In genomic region chr2:220946552-220946951, GRCh38 we compare ENCODE assay signal across 21 cellular contexts.
A peak's percentile ranks its signal among the peaks of the same experiment; 100 is the strongest.
DNase-seq lines count a peak whose midpoint lies in the region; ATAC-seq, FAIRE-seq and TF ChIP-seq lines count a peak whose summit lies in the region.
"Had no signal": no experiment of that assay in that cellular context is flagged by ENCODE, and none has a peak within 500 bp of the region (broad histone marks: within the 10 kb centered on the region; RNA-seq: fewer than 3 reads in every experiment).

No MANE protein-coding gene starts in this region.

- no peak for TF ChIP-seq POLR2A in IMR-90 (IDR thresholded peaks at IDR 0.05; ENCODE audit: low read depth, low read length)

- H3K56ac ChIP-seq in IMR-90 (ENCODE audit: extremely low read depth, insufficient read depth, low read length), result no peak overlapping the region

- no peaks in the 10 kb centered on the region for H3K79me2 ChIP-seq in keratinocyte (ENCODE audit: control insufficient read depth, insufficient read depth, low read length)

- intact Hi-C loops in IMR-90 (cut with micrococcal nuclease), result loop anchor here (5.0 kb wide), 1 partner anchor 626 kb away; the partner anchor contains the start of gene EPHA4
- intact Hi-C loops in aorta (cut with DNase I), result no loop called here

- in situ Hi-C loops in Caki2 (cut with HindIII; ENCODE audit: low pct_unique_long_range_greater_than_20kb, low sequenced_read_pairs), result no loop called here
- in situ Hi-C loops in IMR-90 (cut with MboI; ENCODE audit: low sequenced_read_pairs), result no loop called here
- in situ Hi-C loops in brain microvascular endothelial cell (cut with HindIII; ENCODE audit: low pct_ligation_motif_present, low sequenced_read_pairs), result no loop called here

- no peak overlapping the region for H2BK5ac ChIP-seq in IMR-90 (ENCODE audit: low read depth, low read length, poor library complexity, severe bottlenecking)

- no peak overlapping the region for H3K4ac ChIP-seq in IMR-90 (ENCODE audit: low read depth, low read length)

- no peak overlapping the region for H2AK9ac ChIP-seq in IMR-90 (replicated peaks; ENCODE audit: low read depth, low read length, poor library complexity)

- H4K20me1 ChIP-seq in IMR-90 (ENCODE audit: insufficient read depth, low read length), result no peaks in the 10 kb centered on the region
- H4K20me1 ChIP-seq in keratinocyte (ENCODE audit: control insufficient read depth, extremely low read depth, insufficient read depth, low read length), result no peaks in the 10 kb centered on the region

- dilution Hi-C loops in IMR-90 (cut with HindIII; ENCODE audit: low sequenced_read_pairs, unreplicated experiment) (no loop called here), keratinocyte (cut with MboI; ENCODE audit: extremely low pct_ligation_motif_present, low sequenced_read_pairs) (no loop called here)

- H3K9me3 ChIP-seq in IMR-90 (ENCODE audit: control insufficient read depth, insufficient read depth, low read length) (no peaks in the 10 kb centered on the region), keratinocyte (ENCODE audit: control insufficient read depth, low read depth, low read length) (no peaks in the 10 kb centered on the region), aorta (ENCODE audit: control insufficient read depth, low read length) (no peaks in the 10 kb centered on the region)

- H3K4me2 ChIP-seq in IMR-90 (ENCODE audit: low read depth, low read length) (no peak overlapping the region), keratinocyte (ENCODE audit: control insufficient read depth, extremely low read depth, insufficient read depth, low read depth, low read length) (no peak overlapping the region)

- H3K9ac ChIP-seq in IMR-90 (ENCODE audit: low read depth, low read length) (no peak overlapping the region), keratinocyte (ENCODE audit: control insufficient read depth, extremely low read depth, insufficient read depth, low read length) (no peak overlapping the region)

- H3K18ac ChIP-seq in IMR-90 (ENCODE audit: low read depth, low read length), result no peak overlapping the region

- no peak for TF ChIP-seq CTCF in IMR-90 (conservative IDR thresholded peaks at IDR 0.05; ENCODE audit: low read depth, low read length)
- TF ChIP-seq CTCF in brain microvascular endothelial cell (IDR thresholded peaks at IDR 0.05; ENCODE audit: low read depth, low read length, missing control alignments), result no peak
- no peak for TF ChIP-seq CTCF in keratinocyte (optimal IDR thresholded peaks at IDR 0.05 in 1 of 3, IDR thresholded peaks at IDR 0.05 in 1 of 3, conservative IDR thresholded peaks at IDR 0.05 in 1 of 3; ENCODE audit: extremely low read depth in 1 of 3, insufficient read depth in 2 of 3, low read length in 3 of 3)

- no peaks in the 10 kb centered on the region for H3K79me1 ChIP-seq in IMR-90 (ENCODE audit: low read depth in 1 of 2, low read length in 2 of 2)

- H2AFZ ChIP-seq in IMR-90 (replicated peaks; ENCODE audit: low read length, poor library complexity) (no peak overlapping the region), keratinocyte (ENCODE audit: control insufficient read depth, low read length) (no peak overlapping the region)

- no peak overlapping the region for H2BK15ac ChIP-seq in IMR-90 (ENCODE audit: low read depth, low read length)

- H3K9me1 ChIP-seq in IMR-90 (ENCODE audit: insufficient read depth, low read length), result no peaks in the 10 kb centered on the region
- no peaks in the 10 kb centered on the region for H3K9me1 ChIP-seq in keratinocyte (ENCODE audit: control insufficient read depth, extremely low read depth, insufficient read depth, low read length)

- no peaks in the 10 kb centered on the region for H3K36me3 ChIP-seq in IMR-90 (ENCODE audit: control insufficient read depth, insufficient read depth, low read length)
- H3K36me3 ChIP-seq in brain microvascular endothelial cell (replicated peaks), result no peaks in the 10 kb centered on the region
- H3K36me3 ChIP-seq in keratinocyte (ENCODE audit: control insufficient read depth in 2 of 2, extremely low read depth in 1 of 2, insufficient read depth in 2 of 2, low read length in 2 of 2), result no peaks in the 10 kb centered on the region
- no peaks in the 10 kb centered on the region for H3K36me3 ChIP-seq in aorta (ENCODE audit: control insufficient read depth in 1 of 2, insufficient read depth in 2 of 2, low read length in 1 of 2)

- ATAC-seq in IMR-90 (ENCODE audit: low read depth), result peak; percentile 46
- no peak for ATAC-seq in aorta (ENCODE audit: low FRiP score)
- ATAC-seq: HCT116, K562, Right ventricle myocardium inferior had no signal

- H2BK20ac ChIP-seq in IMR-90 (ENCODE audit: low read depth, low read length), result no peak overlapping the region

- WGBS in IMR-90 (ENCODE audit: extremely low coverage in 2 of 2, insufficient read length in 1 of 2), 2 experiments, result no CpG with 5 or more reads among the region's 1 CpG
- WGBS in aorta, 2 donors, result 80 to 82% methylated on average over 1 of the region's 1 CpG

- H4K5ac ChIP-seq in IMR-90 (ENCODE audit: low read depth, low read length), result no peak overlapping the region

- no peak for TF ChIP-seq RAD21 in IMR-90 (IDR thresholded peaks at IDR 0.05; ENCODE audit: low read length)

- H4K8ac ChIP-seq in IMR-90 (ENCODE audit: low read depth in 2 of 2, low read length in 2 of 2), result no peak overlapping the region

- CTCF ChIA-PET in IMR-90 (lab: Yijun Ruan, JAX), result interaction anchor here (0.8 kb wide), 1 partner anchor 10 kb away, joined by 3 read pairs; no protein-coding TSS in a partner anchor

- H3K14ac ChIP-seq in IMR-90 (replicated peaks; ENCODE audit: low read depth, low read length), result no peak overlapping the region

- no peaks in the 10 kb centered on the region for H3K4me1 ChIP-seq in IMR-90 (ENCODE audit: control insufficient read depth, insufficient read depth, low read length)
- H3K4me1 ChIP-seq in keratinocyte (ENCODE audit: control insufficient read depth, extremely low read depth, insufficient read depth, low read length), result peaks cover 7% of the 10 kb centered on the region
- H3K4me1 ChIP-seq in aorta (ENCODE audit: control insufficient read depth in 1 of 2, insufficient read depth in 2 of 2, low read length in 2 of 2), result no peaks in the 10 kb centered on the region

- peak; percentile 49 for FAIRE-seq in keratinocyte (lab: Jason Lieb, UNC)
- FAIRE-seq: A204.1, G401.6, K562, RCC 7860 had no signal

- peak; percentile 8 for DNase-seq in Caki2 (ENCODE audit: low read depth)
- DNase-seq in IMR-90, result peak; percentile 61
- peak; percentile 39 for DNase-seq in brain microvascular endothelial cell
- DNase-seq in keratinocyte (ENCODE audit: low read depth, low spot score), result peak; percentile 28
- no peak for DNase-seq in NCI-H524 (lab: John Stamatoyannopoulos, UW)
- DNase-seq in hypothalamus (lab: John Stamatoyannopoulos, UW), result no peak
- no peak for DNase-seq in aorta
- DNase-seq in activated CD4-positive, alpha-beta T cell treated with anti-CD3 and anti-CD28 coated beads for 1 hour, result no peak
- DNase-seq: CD4-positive, alpha-beta memory T cell; DMS53; NCI-H1105; NCI-H2081; NCI-H748 treated with DMSO at 0.1 percent for 48 hours; NK-92 treated with Interleukin-12 subunit alpha and Interleukin-12 subunit beta, amount 100 ng/mL, for 24 hours had no signal

- H4K91ac ChIP-seq in IMR-90 (ENCODE audit: insufficient read depth, low read depth, low read length), result no peak overlapping the region

- no TSS peak for BruUV-seq in IMR-90 (replicated peaks; lab: Mats Ljungman, UMichigan)

- H3K4me3 ChIP-seq in IMR-90 (ENCODE audit: insufficient read depth, low read depth, low read length), result no peak overlapping the region
- no peak overlapping the region for H3K4me3 ChIP-seq in brain microvascular endothelial cell (ENCODE audit: low read depth, low read length)
- no peak overlapping the region for H3K4me3 ChIP-seq in keratinocyte (ENCODE audit: control insufficient read depth in 2 of 3, extremely low read depth in 1 of 3, insufficient read depth in 2 of 3, low read depth in 1 of 3, low read length in 3 of 3)
- H3K4me3 ChIP-seq in aorta (ENCODE audit: low read length in 2 of 2), result no peak overlapping the region
- H3K4me3 ChIP-seq: K562, SK-N-MC had no signal

- H2BK120ac ChIP-seq in IMR-90 (ENCODE audit: low read depth, low read length), result no peak overlapping the region

- H3K27me3 ChIP-seq in IMR-90 (ENCODE audit: control insufficient read depth, insufficient read depth, low read length) (peaks cover 2% of the 10 kb centered on the region; the same call in 1 of the 2 replicates), brain microvascular endothelial cell (replicated peaks) (no peaks in the 10 kb centered on the region), keratinocyte (ENCODE audit: control insufficient read depth, extremely low read depth, insufficient read depth, low read length) (no peaks in the 10 kb centered on the region), aorta (ENCODE audit: control insufficient read depth in 1 of 2, insufficient read depth in 2 of 2, low read length in 1 of 2) (no peaks in the 10 kb centered on the region)

- no peak overlapping the region for H2AK5ac ChIP-seq in IMR-90 (ENCODE audit: low read depth, low read length)

- no peak overlapping the region for H3K23ac ChIP-seq in IMR-90 (ENCODE audit: low read depth, low read length)

- H3K27ac ChIP-seq in IMR-90 (ENCODE audit: insufficient read depth, low read length) (no peak overlapping the region), brain microvascular endothelial cell (no peak overlapping the region), keratinocyte (ENCODE audit: control insufficient read depth, insufficient read depth, low read length) (no peak overlapping the region), aorta (ENCODE audit: low read depth in 1 of 2, low read length in 2 of 2) (no peak overlapping the region)
- H3K27ac ChIP-seq: SK-N-MC had no signal

- POLR2A ChIA-PET in IMR-90 (lab: Charles Lee; ENCODE audit: unreplicated experiment), result no interaction called here

TF ChIP-seq in IMR-90, 13 proteins besides CTCF, POLR2A, EP300 and RAD21 (continues in another document):
- TF ChIP-seq ELK1 (IDR thresholded peaks at IDR 0.05; ENCODE audit: borderline replicate concordance, low read depth, low read length) (no peak), RFX5 (IDR thresholded peaks at IDR 0.05; ENCODE audit: low read depth, low read length) (no peak), SMC3 (IDR thresholded peaks at IDR 0.05; ENCODE audit: low read depth, low read length) (no peak), CEBPB (IDR thresholded peaks at IDR 0.05; ENCODE audit: low read depth, low read length) (no peak), BHLHE40 (IDR thresholded peaks at IDR 0.05; ENCODE audit: low read depth, low read length) (no peak), RCOR1 (IDR thresholded peaks at IDR 0.05; ENCODE audit: insufficient replicate concordance, low read length) (no peak), MXI1 (IDR thresholded peaks at IDR 0.05; ENCODE audit: borderline replicate concordance, low read depth, low read length) (no peak)

Comparison
In these comparisons a context has a peak if more than half of its experiments do, and no peak if none do; other contexts are left out.
1. DNase-seq: peak in Caki2 (single experiment), IMR-90 (single experiment), brain microvascular endothelial cell (single experiment) and keratinocyte (single experiment); none in NCI-H524 (0 of 2), hypothalamus (0 of 51), aorta (0 of 2) and activated CD4-positive, alpha-beta T cell treated with anti-CD3 and anti-CD28 coated beads for 1 hour (single experiment).